In the genomic region with DNA sequence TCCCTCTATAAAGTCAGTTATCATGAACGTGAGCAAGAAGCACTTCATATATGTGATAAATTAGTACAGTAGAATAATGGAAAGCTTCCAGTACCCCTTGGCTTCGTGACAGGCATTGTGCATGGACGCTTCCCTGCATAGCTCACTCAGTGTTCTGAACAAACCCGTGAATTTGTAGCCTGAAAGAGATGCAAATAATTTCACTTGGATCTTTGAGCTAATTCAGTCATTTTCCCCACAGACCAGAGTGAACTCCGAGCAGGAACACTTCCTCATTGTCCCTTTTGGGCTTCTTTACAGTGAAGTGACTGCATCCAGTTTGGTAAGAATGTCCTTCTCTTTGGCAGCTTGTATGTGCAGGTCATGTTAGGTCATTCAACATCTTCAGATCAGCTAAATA, we compare ENCODE assay signal across 25 cellular contexts. TPM values are rescaled to one million over a fixed set of nuclear protein-coding genes. Genes with fewer than 3 reads are reported as not detected.
DNase-seq lines count a peak whose midpoint lies in the region; TF ChIP-seq lines count a peak whose summit lies in the region.
"Had no signal": no experiment of that assay in that cellular context is flagged by ENCODE, and none has a peak within 500 bp of the region (broad histone marks: within the 10 kb centered on the region; RNA-seq: fewer than 3 reads in every experiment).

No MANE protein-coding gene starts in this region.

- H3K36me3 Mint-ChIP-seq in activated T-cell treated with anti-CD3 and anti-CD28 coated beads, Interleukin-2, amount 50 U/mL, for 24 hours (ENCODE audit: low read depth), result peaks cover 64% of the 10 kb centered on the region
- H3K36me3 Mint-ChIP-seq in type B pancreatic cell, result peaks cover 26% of the 10 kb centered on the region

- no peak for DNase-seq in activated T-cell treated with anti-CD3 and anti-CD28 coated beads, Interleukin-2, amount 50 U/mL, for 24 hours
- DNase-seq in activated T-cell treated with anti-CD3 and anti-CD28 coated beads for 4 hours (no peak), dermis microvascular lymphatic vessel endothelial cell (ENCODE audit: low read depth in 2 of 2) (peak; percentile 52), left ventricle myocardium inferior (no peak), type B pancreatic cell (ENCODE audit: extremely low spot score, unreplicated experiment) (no peak), NCI-H1092 (lab: John Stamatoyannopoulos, UW) (no peak), T1000 (lab: John Stamatoyannopoulos, UW) (no peak)
- no peak for DNase-seq in stimulated activated CD8-positive, alpha-beta memory T cell treated with anti-CD3 and anti-CD28 coated beads, Interleukin-4, amount 100 ng/mL, for 48 hours
- DNase-seq: 8988T; activated CD4-positive, alpha-beta T cell treated with anti-CD3 and anti-CD28 coated beads for 1 hour; Calu3; EL; gastrocnemius medialis; HCEC 1CT; Karpas-422; NCI-H1092 treated with DMSO at 0.1 percent for 48 hours; NCI-H510A treated with DMSO at 0.1 percent for 48 hours; SK-N-SH; stimulated activated CD4-positive, alpha-beta T cell treated with anti-CD3 and anti-CD28 coated beads, Interleukin-1b, Interleukin-23, amount 100 ng/mL, for 48 hours; stimulated activated naive CD4-positive, alpha-beta T cell treated with Interleukin-2 at 50 U/mL for 16 hours; trophoblast cell had no signal

- H3K27me3 Mint-ChIP-seq in activated T-cell treated with anti-CD3 and anti-CD28 coated beads, Interleukin-2, amount 50 U/mL, for 24 hours, result no peaks in the 10 kb centered on the region
- H3K27me3 Mint-ChIP-seq in type B pancreatic cell, result no peaks in the 10 kb centered on the region
- H3K27me3 Mint-ChIP-seq: activated naive CD8-positive, alpha-beta T cell; activated T-helper 17 cell treated with anti-CD3 and anti-CD28 coated beads, Interleukin-2, amount 50 U/mL, for 72 hours; B cell; natural killer cell treated with Interleukin-12 subunit alpha and Interleukin-12 subunit beta and Interleukin-15 and Interleukin-18, amount 100 ng/mL, for 72 hours had no signal

- H3K9me3 Mint-ChIP-seq in activated T-cell treated with anti-CD3 and anti-CD28 coated beads, Interleukin-2, amount 50 U/mL, for 24 hours, result no peaks in the 10 kb centered on the region
- no peaks in the 10 kb centered on the region for H3K9me3 Mint-ChIP-seq in type B pancreatic cell
- H3K9me3 Mint-ChIP-seq: activated T-helper 17 cell treated with anti-CD3 and anti-CD28 coated beads, Interleukin-2, amount 50 U/mL, for 72 hours; natural killer cell treated with Interleukin-12 subunit alpha and Interleukin-12 subunit beta and Interleukin-15 and Interleukin-18, amount 100 ng/mL, for 72 hours had no signal

- TF ChIP-seq CTCF in left ventricle myocardium inferior (IDR thresholded peaks at IDR 0.05; ENCODE audit: borderline replicate concordance) (no peak), type B pancreatic cell (conservative IDR thresholded peaks at IDR 0.05) (no peak)

- peaks cover 57% of the 10 kb centered on the region for H3K36me3 ChIP-seq in left ventricle myocardium inferior

- no peak overlapping the region for H3K4me3 Mint-ChIP-seq in activated T-cell treated with anti-CD3 and anti-CD28 coated beads, Interleukin-2, amount 50 U/mL, for 24 hours
- no peak overlapping the region for H3K4me3 Mint-ChIP-seq in type B pancreatic cell
- H3K4me3 Mint-ChIP-seq: activated naive CD8-positive, alpha-beta T cell; activated T-helper 17 cell treated with anti-CD3 and anti-CD28 coated beads, Interleukin-2, amount 50 U/mL, for 72 hours; B cell; natural killer cell treated with Interleukin-12 subunit alpha and Interleukin-12 subunit beta and Interleukin-15 and Interleukin-18, amount 100 ng/mL, for 72 hours had no signal

- no peak overlapping the region for H3K4me3 ChIP-seq in left ventricle myocardium inferior
- H3K4me3 ChIP-seq: gastrocnemius medialis had no signal

- peaks cover 47% of the 10 kb centered on the region for H3K4me1 ChIP-seq in left ventricle myocardium inferior

- H3K9me3 ChIP-seq in left ventricle myocardium inferior (replicated peaks), result no peaks in the 10 kb centered on the region
- H3K9me3 ChIP-seq: gastrocnemius medialis, SK-N-SH had no signal

- H3K27ac Mint-ChIP-seq in activated T-cell treated with anti-CD3 and anti-CD28 coated beads, Interleukin-2, amount 50 U/mL, for 24 hours, result peak overlapping the region; percentile 37
- peak overlapping the region; percentile 41 for H3K27ac Mint-ChIP-seq in type B pancreatic cell
- H3K27ac Mint-ChIP-seq: activated naive CD8-positive, alpha-beta T cell; activated T-helper 17 cell treated with anti-CD3 and anti-CD28 coated beads, Interleukin-2, amount 50 U/mL, for 72 hours; B cell; natural killer cell treated with Interleukin-12 subunit alpha and Interleukin-12 subunit beta and Interleukin-15 and Interleukin-18, amount 100 ng/mL, for 72 hours had no signal

- H3K27me3 ChIP-seq in left ventricle myocardium inferior (ENCODE audit: low read depth), result no peaks in the 10 kb centered on the region
- H3K27me3 ChIP-seq: gastrocnemius medialis had no signal

- intact Hi-C loops in left ventricle myocardium inferior (cut with micrococcal nuclease), result no loop called here

- no peaks in the 10 kb centered on the region for H3K4me1 Mint-ChIP-seq in activated T-cell treated with anti-CD3 and anti-CD28 coated beads, Interleukin-2, amount 50 U/mL, for 24 hours (ENCODE audit: low read depth)
- no peaks in the 10 kb centered on the region for H3K4me1 Mint-ChIP-seq in type B pancreatic cell (ENCODE audit: unreplicated experiment)
- H3K4me1 Mint-ChIP-seq: activated T-helper 17 cell treated with anti-CD3 and anti-CD28 coated beads, Interleukin-2, amount 50 U/mL, for 72 hours had no signal

- H3K27ac ChIP-seq in left ventricle myocardium inferior (replicated peaks), result peak overlapping the region; percentile 51
- H3K27ac ChIP-seq: gastrocnemius medialis had no signal

RNA-seq across cellular contexts. Expression of gene ADD1, which starts 50.1 kb away (rescaled TPM):
- total RNA-seq in dermis microvascular lymphatic vessel endothelial cell (147 and 180 TPM in 2 replicates), left ventricle myocardium inferior (212 TPM), type B pancreatic cell (ENCODE audit: low replicate concordance) (197 and 235 TPM in 2 replicates)

Comparison
In these comparisons a context has a peak if more than half of its experiments do, and no peak if none do; other contexts are left out.
1. DNase-seq: peak in dermis microvascular lymphatic vessel endothelial cell (2 of 2); none in activated T-cell treated with anti-CD3 and anti-CD28 coated beads, Interleukin-2, amount 50 U/mL, for 24 hours (single experiment), activated T-cell treated with anti-CD3 and anti-CD28 coated beads for 4 hours (single experiment), left ventricle myocardium inferior (single experiment), type B pancreatic cell (single experiment), NCI-H1092 (single experiment), stimulated activated CD8-positive, alpha-beta memory T cell treated with anti-CD3 and anti-CD28 coated beads, Interleukin-4, amount 100 ng/mL, for 48 hours (single experiment) and T1000 (single experiment).